14 cellular contexts compared by ENCODE assay signal in genomic region chr7:1928555-1929348, GRCh38.
DNase-seq lines count a peak whose midpoint lies in the region; ATAC-seq, FAIRE-seq and TF ChIP-seq lines count a peak whose summit lies in the region.
"Had no signal": no experiment of that assay in that cellular context is flagged by ENCODE, and none has a peak within 500 bp of the region (broad histone marks: within the 10 kb centered on the region; RNA-seq: fewer than 3 reads in every experiment).

No MANE protein-coding gene starts in this region.

- no peaks in the 10 kb centered on the region for H3K27me3 Mint-ChIP-seq in Calu3 (ENCODE audit: unreplicated experiment)

- no TSS peak for BruUV-seq in Calu3 (replicated peaks; lab: Mats Ljungman, UMichigan)
- no TSS peak for BruUV-seq in PC-9 (replicated peaks; lab: Mats Ljungman, UMichigan)

- POLR2A ChIA-PET in H1 (lab: Charles Lee; ENCODE audit: partially characterized antibody), result no interaction called here
- POLR2A ChIA-PET in PC-9 (lab: Charles Lee; ENCODE audit: unreplicated experiment), result no interaction called here

- no peaks in the 10 kb centered on the region for H3K79me2 ChIP-seq in H1 (ENCODE audit: control insufficient read depth in 1 of 2, insufficient read depth in 2 of 2, low read length in 2 of 2)
- no peaks in the 10 kb centered on the region for H3K79me2 ChIP-seq in PC-9 (ENCODE audit: low read depth)

- no peak overlapping the region for H3K56ac ChIP-seq in H1 (replicated peaks; ENCODE audit: insufficient read length, low read depth, low read length)

- H2BK5ac ChIP-seq in H1 (ENCODE audit: low read depth, low read length), result no peak overlapping the region

- no peak overlapping the region for H4K91ac ChIP-seq in H1 (replicated peaks; ENCODE audit: insufficient read length, low read length)

- H4K20me1 ChIP-seq in H1 (replicated peaks in 1 of 2; ENCODE audit: control insufficient read depth in 1 of 2, insufficient read depth in 2 of 2, low read length in 2 of 2), result peaks cover 0 to 3% of the 10 kb centered on the region in 2 experiments
- H4K20me1 ChIP-seq in PC-9 (ENCODE audit: insufficient read depth), result peaks cover 6% of the 10 kb centered on the region

- H3K4me1 Mint-ChIP-seq in Calu3 (ENCODE audit: low read depth, unreplicated experiment), result peaks cover 8% of the 10 kb centered on the region

- H2AFZ ChIP-seq in H1 (ENCODE audit: low read length) (no peak overlapping the region), PC-9 (no peak overlapping the region)

- H3K4ac ChIP-seq in H1 (replicated peaks; ENCODE audit: insufficient read length, low read depth, low read length), result no peak overlapping the region

- H2BK12ac ChIP-seq in H1 (ENCODE audit: low read depth, low read length), result no peak overlapping the region

- no peak overlapping the region for H2BK15ac ChIP-seq in H1 (ENCODE audit: low read length)

- peak overlapping the region; percentile 25; the same call in 1 of the 2 replicates for H4K8ac ChIP-seq in H1 (ENCODE audit: extremely low read depth, insufficient read depth, low read length)

- H3K14ac ChIP-seq in H1 (ENCODE audit: insufficient read length), result no peak overlapping the region

- no peaks in the 10 kb centered on the region for H3K9me2 ChIP-seq in PC-9 (ENCODE audit: insufficient read depth)

- TF ChIP-seq CTCF in Calu3 (IDR thresholded peaks at IDR 0.05; ENCODE audit: unreplicated experiment) (no peak), H1 (IDR thresholded peaks at IDR 0.05; ENCODE audit: control extremely low read depth in 1 of 3, insufficient read depth in 1 of 3, low read depth in 1 of 3, low read length in 3 of 3) (no peak), PC-9 (conservative IDR thresholded peaks at IDR 0.05) (no peak)

- H3K9me3 ChIP-seq in H1 (ENCODE audit: insufficient read depth in 2 of 2, low read depth in 1 of 2, low read length in 1 of 2), result peaks cover 0 to 9% of the 10 kb centered on the region in 2 experiments; a peak in 2 of 4 replicates
- H3K9me3 ChIP-seq in PC-9 (ENCODE audit: insufficient read depth, low read depth), result no peaks in the 10 kb centered on the region
- H3K9me3 ChIP-seq: Caco-2 had no signal

- no peak overlapping the region for H3K4me3 Mint-ChIP-seq in Calu3 (ENCODE audit: low read depth, unreplicated experiment)
- H3K4me3 Mint-ChIP-seq: T-helper 1 cell treated with Interleukin-12 subunit alpha and Interleukin-12 subunit beta and Interleukin-4 antibody, amounts not matched to agents 30 μg/mL and 1 μg/mL, for 36 hours had no signal

- TF ChIP-seq EP300 in H1 (IDR thresholded peaks at IDR 0.05; ENCODE audit: borderline replicate concordance in 1 of 2, low read depth in 2 of 2, low read length in 2 of 2), result no peak

- H2AK5ac ChIP-seq in H1 (ENCODE audit: low read depth, low read length), result no peak overlapping the region

- H3K4me2 ChIP-seq in H1 (ENCODE audit: insufficient read depth in 1 of 2, low read depth in 2 of 2, low read length in 2 of 2) (no peak overlapping the region), PC-9 (no peak overlapping the region)

- H3K9me3 Mint-ChIP-seq in Calu3 (ENCODE audit: low read depth, unreplicated experiment), result no peaks in the 10 kb centered on the region
- H3K9me3 Mint-ChIP-seq: T-helper 1 cell treated with Interleukin-12 subunit alpha and Interleukin-12 subunit beta and Interleukin-4 antibody, amounts not matched to agents 30 μg/mL and 1 μg/mL, for 36 hours had no signal

- H3K36me3 ChIP-seq in H1 (ENCODE audit: control insufficient read depth in 2 of 4, insufficient read depth in 4 of 4, low read length in 3 of 4), result no peaks in the 10 kb centered on the region
- no peaks in the 10 kb centered on the region for H3K36me3 ChIP-seq in rectal smooth muscle tissue (ENCODE audit: control insufficient read depth, insufficient read depth, low read length)
- H3K36me3 ChIP-seq in PC-9 (ENCODE audit: low read depth), result no peaks in the 10 kb centered on the region

- peak; percentile 61 for DNase-seq in Calu3
- peak; percentile 42 for DNase-seq in NCI-H2196 (lab: John Stamatoyannopoulos, UW; ENCODE audit: unreplicated experiment)
- no peak for DNase-seq in H1 (ENCODE audit: low read depth in 1 of 2, low spot score in 2 of 2)
- no peak for DNase-seq in NCI-H526 (lab: John Stamatoyannopoulos, UW)
- no peak for DNase-seq in PC-9
- DNase-seq in NCI-H2171 treated with DMSO at 0.1 percent for 48 hours (lab: John Stamatoyannopoulos, UW), result no peak
- DNase-seq: activated CD4-positive, alpha-beta T cell treated with anti-CD3 and anti-CD28 coated beads, Interleukin-2, amount 50 U/mL, for 1 hour; anterior cingulate cortex; Caco-2; dorsolateral prefrontal cortex; NCI-H2107 had no signal

- TF ChIP-seq RAD21 in H1 (IDR thresholded peaks at IDR 0.05 in 1 of 2, conservative IDR thresholded peaks at IDR 0.05 in 1 of 2; ENCODE audit: low read depth in 2 of 2, low read length in 2 of 2), result no peak

- no peak overlapping the region for H2BK120ac ChIP-seq in H1 (replicated peaks; ENCODE audit: low read depth, low read length)

- FAIRE-seq in H1 (lab: Jason Lieb, UNC), result no peak

- CTCF ChIA-PET in Calu3 (lab: Charles Lee), result interaction anchor here (0.5 to 0.6 kb wide), 2 partner anchors 46 to 457 kb away, joined by 3 to 6 read pairs; no protein-coding TSS in a partner anchor
- CTCF ChIA-PET in H1 (lab: Charles Lee; ENCODE audit: partially characterized antibody), result interaction anchor here (0.8 to 1.2 kb wide), 2 partner anchors 45 to 435 kb away, joined by 3 to 5 read pairs; no protein-coding TSS in a partner anchor
- CTCF ChIA-PET in PC-9 (lab: Charles Lee), result no interaction called here

- ATAC-seq in GM21723 (IDR thresholded peaks at IDR 0.05; ENCODE audit: unreplicated experiment), result no peak

- H3K27ac Mint-ChIP-seq in Calu3 (ENCODE audit: unreplicated experiment), result peak overlapping the region; percentile 42
- H3K27ac Mint-ChIP-seq: T-helper 1 cell treated with Interleukin-12 subunit alpha and Interleukin-12 subunit beta and Interleukin-4 antibody, amounts not matched to agents 30 μg/mL and 1 μg/mL, for 36 hours had no signal

- WGBS in H1 (ENCODE audit: extremely low coverage in 1 of 2, insufficient coverage in 1 of 2, insufficient read length in 1 of 2, insufficient replicate concordance in 2 of 2, low coverage in 1 of 2, low lambda C conversion rate in 2 of 2, missing lambda C conversion rate in 1 of 2), 2 experiments, result 89% methylated on average over 17 of the region's 22 CpGs; no CpG with 5 or more reads in 1 of the 2 experiments

- no peak overlapping the region for H3K18ac ChIP-seq in H1 (ENCODE audit: extremely low read depth, low read length)

- peaks cover 16% of the 10 kb centered on the region for H3K36me3 Mint-ChIP-seq in Calu3 (ENCODE audit: insufficient read depth, unreplicated experiment)

- H3K4me3 ChIP-seq in H1 (ENCODE audit: extremely low read depth in 1 of 4, insufficient read depth in 2 of 4, low read depth in 3 of 4, low read length in 4 of 4) (no peak overlapping the region), rectal smooth muscle tissue (ENCODE audit: low read length) (peak overlapping the region; percentile 34), PC-9 (no peak overlapping the region)
- H3K4me3 ChIP-seq: dorsolateral prefrontal cortex had no signal

- TF ChIP-seq POLR2A in H1 (IDR thresholded peaks at IDR 0.05; ENCODE audit: control extremely low read depth in 1 of 2, low read depth in 2 of 2, low read length in 2 of 2), result no peak

- no peak overlapping the region for H2BK20ac ChIP-seq in H1 (ENCODE audit: low read length)

- H3K27ac ChIP-seq in H1 (ENCODE audit: low read depth, low read length), result no peak overlapping the region
- H3K27ac ChIP-seq in rectal smooth muscle tissue (ENCODE audit: low read depth, low read length), result no peak overlapping the region
- H3K27ac ChIP-seq in PC-9, result no peak overlapping the region
- H3K27ac ChIP-seq: dorsolateral prefrontal cortex had no signal

- no peak overlapping the region for H3K9ac ChIP-seq in H1 (replicated peaks in 1 of 4; ENCODE audit: extremely low read depth in 1 of 4, low read depth in 3 of 4, low read length in 3 of 4)
- no peak overlapping the region for H3K9ac ChIP-seq in rectal smooth muscle tissue (ENCODE audit: low read length)

- H3K23me2 ChIP-seq in H1 (ENCODE audit: low read depth, low read length), result no peaks in the 10 kb centered on the region

- intact Hi-C loops in Calu3 (cut with micrococcal nuclease; ENCODE audit: unreplicated experiment), result no loop called here
- intact Hi-C loops in PC-9 (cut with micrococcal nuclease; ENCODE audit: unreplicated experiment), result no loop called here

- no peaks in the 10 kb centered on the region for H3F3A ChIP-seq in PC-9 (ENCODE audit: insufficient read depth, low read depth)

- H3K79me1 ChIP-seq in H1 (ENCODE audit: low read depth, low read length), result peaks cover 5% of the 10 kb centered on the region

- H3K27me3 ChIP-seq in H1 (replicated peaks in 1 of 4; ENCODE audit: control insufficient read depth in 3 of 4, extremely low read depth in 1 of 4, insufficient read depth in 3 of 4, low read length in 3 of 4), result no peaks in the 10 kb centered on the region
- H3K27me3 ChIP-seq in rectal smooth muscle tissue (ENCODE audit: control insufficient read depth, insufficient read depth, low read length), result no peaks in the 10 kb centered on the region
- no peaks in the 10 kb centered on the region for H3K27me3 ChIP-seq in PC-9 (ENCODE audit: insufficient read depth, low read depth)
- H3K27me3 ChIP-seq: dorsolateral prefrontal cortex had no signal

- H4K5ac ChIP-seq in H1 (ENCODE audit: insufficient read length, low read depth, low read length), result no peak overlapping the region

- H3K4me1 ChIP-seq in H1 (replicated peaks in 1 of 4; ENCODE audit: control insufficient read depth in 3 of 4, insufficient read depth in 4 of 4, low read length in 3 of 4) (no peaks in the 10 kb centered on the region), rectal smooth muscle tissue (ENCODE audit: control insufficient read depth, insufficient read depth, low read length) (no peaks in the 10 kb centered on the region), PC-9 (replicated peaks; ENCODE audit: insufficient read depth) (no peaks in the 10 kb centered on the region)
- H3K4me1 ChIP-seq: Caco-2 had no signal

- H3K23ac ChIP-seq in H1 (ENCODE audit: insufficient read length), result no peak overlapping the region

TF ChIP-seq in H1, 55 proteins besides CTCF, POLR2A, EP300 and RAD21 (continues in another document):
- TF ChIP-seq ASH2L (IDR thresholded peaks at IDR 0.05; ENCODE audit: low read length) (no peak), KDM1A (IDR thresholded peaks at IDR 0.05; ENCODE audit: borderline replicate concordance, low read length) (no peak), RBBP5 (IDR thresholded peaks at IDR 0.05; ENCODE audit: borderline replicate concordance, low read depth, low read length) (no peak), SRF (IDR thresholded peaks at IDR 0.05; ENCODE audit: low read depth, low read length) (no peak), GABPA (IDR thresholded peaks at IDR 0.05; ENCODE audit: borderline replicate concordance, insufficient read depth, low read length) (no peak)

Comparison
In these comparisons a context has a peak if more than half of its experiments do, and no peak if none do; other contexts are left out.
1. DNase-seq: peak in Calu3 (single experiment) and NCI-H2196 (single experiment); none in H1 (0 of 2), NCI-H526 (0 of 2), PC-9 (0 of 2) and NCI-H2171 treated with DMSO at 0.1 percent for 48 hours (single experiment).